In genomic region chr6:67888886-67889681, GRCh38 we compare ENCODE assay signal across 1 cellular context.
A peak's percentile ranks its signal among the peaks of the same experiment; 100 is the strongest.
TF ChIP-seq lines count a peak whose summit lies in the region.

No MANE protein-coding gene starts in this region.

TF ChIP-seq in K562, 482 proteins besides CTCF, POLR2A, EP300 and RAD21 (continued from another document and continues in another):
- TF ChIP-seq NUFIP1 (IDR thresholded peaks at IDR 0.05; ENCODE audit: partially characterized antibody) (no peak), ETS1 (conservative IDR thresholded peaks at IDR 0.05; ENCODE audit: control insufficient read depth, low read depth, low read length) (no peak; the same call in 1 of the 2 replicates), TCFL5 (CRISPR knock-in tag; conservative IDR thresholded peaks at IDR 0.05) (peak; percentile 85), RNF219 (CRISPR knock-in tag; IDR thresholded peaks at IDR 0.05) (peak; percentile 45; the same call in 1 of the 2 replicates), POLR3G (IDR thresholded peaks at IDR 0.05; ENCODE audit: extremely low read depth, insufficient read length, insufficient replicate concordance) (no peak), ZBTB43 (CRISPR knock-in tag; IDR thresholded peaks at IDR 0.05) (0 out of 2 replicates have a peak, but pooled peaks have one; percentile 69), ZNF124 (CRISPR knock-in tag; IDR thresholded peaks at IDR 0.05) (no peak), SNAPC5 (CRISPR knock-in tag; IDR thresholded peaks at IDR 0.05) (no peak), KDM2B (CRISPR knock-in tag; IDR thresholded peaks at IDR 0.05) (0 out of 2 replicates have a peak, but pooled peaks have one; percentile 1), MYC (IDR thresholded peaks at IDR 0.05; ENCODE audit: low read depth, low read length) (peak; percentile 95), MYC (CRISPR knock-in tag; IDR thresholded peaks at IDR 0.05; ENCODE audit: borderline replicate concordance, low read depth) (no peak), MYBL2 (IDR thresholded peaks at IDR 0.05; ENCODE audit: low read depth) (peak; percentile 88), MYBL2 (CRISPR knock-in tag; IDR thresholded peaks at IDR 0.05; ENCODE audit: borderline replicate concordance) (no peak), PHF8 (IDR thresholded peaks at IDR 0.05; ENCODE audit: borderline replicate concordance, low read length) (peak; percentile 46), ELF2 (CRISPR knock-in tag; IDR thresholded peaks at IDR 0.05) (0 out of 2 replicates have a peak, but pooled peaks have one; percentile 9), TBP (optimal IDR thresholded peaks at IDR 0.05; ENCODE audit: low read depth, low read length) (peak; percentile 89), SREBF2 (CRISPR knock-in tag; IDR thresholded peaks at IDR 0.05) (0 out of 2 replicates have a peak, but pooled peaks have one; percentile 29), ETV5 (CRISPR knock-in tag; IDR thresholded peaks at IDR 0.05; ENCODE audit: low read depth) (peak; percentile 100), ZNF311 (CRISPR knock-in tag; IDR thresholded peaks at IDR 0.05) (peak; percentile 82; the same call in 1 of the 2 replicates), PYGO2 (tag; IDR thresholded peaks at IDR 0.05) (peak; percentile 82; the same call in 1 of the 2 replicates), HLTF (IDR thresholded peaks at IDR 0.05) (peak; percentile 85), LCOR (CRISPR knock-in tag; IDR thresholded peaks at IDR 0.05) (peak; percentile 92), SP2 (IDR thresholded peaks at IDR 0.05; ENCODE audit: extremely low read depth, low read depth, low read length, poor library complexity, severe bottlenecking) (no peak), ZNF445 (CRISPR knock-in tag; IDR thresholded peaks at IDR 0.05; ENCODE audit: low read depth) (peak; percentile 73; the same call in 1 of the 2 replicates), MAZ (CRISPR knock-in tag; conservative IDR thresholded peaks at IDR 0.05 in 1 of 2, IDR thresholded peaks at IDR 0.05 in 1 of 2) (peak in 1 of 2 experiments; percentile 48; a peak in 2 of 4 replicates), ZEB2 (IDR thresholded peaks at IDR 0.05) (peak; percentile 97), SIN3A (IDR thresholded peaks at IDR 0.05; ENCODE audit: borderline replicate concordance in 2 of 2, control insufficient read depth in 1 of 2, low read depth in 2 of 2, low read length in 2 of 2) (peak in 1 of 2 experiments; percentile 65; a peak in 1 of 4 replicates), HIVEP1 (CRISPR knock-in tag; IDR thresholded peaks at IDR 0.05) (peak; percentile 74; the same call in 1 of the 2 replicates), CBFA2T2 (conservative IDR thresholded peaks at IDR 0.05) (peak; percentile 94), E2F1 (CRISPR knock-in tag; IDR thresholded peaks at IDR 0.05) (no peak), MTA2 (IDR thresholded peaks at IDR 0.05; ENCODE audit: low read depth) (peak; percentile 93), HDAC3 (IDR thresholded peaks at IDR 0.05; ENCODE audit: borderline replicate concordance, partially characterized antibody) (peak; percentile 95), ARNT (IDR thresholded peaks at IDR 0.05) (peak; percentile 95 to 97; a peak in 3 of 4 replicates), ZNF121 (CRISPR knock-in tag; conservative IDR thresholded peaks at IDR 0.05) (no peak), KLF6 (CRISPR knock-in tag; IDR thresholded peaks at IDR 0.05; ENCODE audit: borderline replicate concordance) (peak; percentile 88), ZNF263 (CRISPR knock-in tag; IDR thresholded peaks at IDR 0.05; ENCODE audit: borderline replicate concordance) (no peak), PHTF2 (CRISPR knock-in tag; IDR thresholded peaks at IDR 0.05) (0 out of 2 replicates have a peak, but pooled peaks have one; percentile 65), ZNF224 (CRISPR knock-in tag; IDR thresholded peaks at IDR 0.05) (no peak), HNRNPL (IDR thresholded peaks at IDR 0.05; ENCODE audit: low read depth, low read length) (peak; percentile 79), ERF (CRISPR knock-in tag; IDR thresholded peaks at IDR 0.05) (peak; percentile 29; the same call in 1 of the 2 replicates), CREBBP (IDR thresholded peaks at IDR 0.05; ENCODE audit: low read depth, low read length) (peak; percentile 18), ZMIZ1 (IDR thresholded peaks at IDR 0.05; ENCODE audit: low read depth in 2 of 2, low read length in 2 of 2) (peak in 1 of 2 experiments; percentile 97; a peak in 2 of 4 replicates), PREB (CRISPR knock-in tag; IDR thresholded peaks at IDR 0.05) (no peak), HDAC1 (IDR thresholded peaks at IDR 0.05) (peak; percentile 8 to 81; a peak in 2 of 4 replicates), SMC3 (conservative IDR thresholded peaks at IDR 0.05; ENCODE audit: insufficient read depth, low read depth, low read length) (peak; percentile 21; the same call in 1 of the 2 replicates), RREB1 (CRISPR knock-in tag; IDR thresholded peaks at IDR 0.05) (no peak), TEAD1 (CRISPR knock-in tag; IDR thresholded peaks at IDR 0.05) (peak; percentile 93 to 99), ZBED1 (IDR thresholded peaks at IDR 0.05) (peak; percentile 95), CBX1 (IDR thresholded peaks at IDR 0.05; ENCODE audit: low read depth) (peak; percentile 83), HOXB6 (CRISPR knock-in tag; IDR thresholded peaks at IDR 0.05; ENCODE audit: borderline replicate concordance) (peak; percentile 82; the same call in 1 of the 2 replicates), GTF2B (IDR thresholded peaks at IDR 0.05; ENCODE audit: extremely low read depth, insufficient read length) (peak; percentile 76), EP400 (IDR thresholded peaks at IDR 0.05) (peak; percentile 86)
